Comparison of ENCODE assay signal across 8 cellular contexts in the genomic region with DNA sequence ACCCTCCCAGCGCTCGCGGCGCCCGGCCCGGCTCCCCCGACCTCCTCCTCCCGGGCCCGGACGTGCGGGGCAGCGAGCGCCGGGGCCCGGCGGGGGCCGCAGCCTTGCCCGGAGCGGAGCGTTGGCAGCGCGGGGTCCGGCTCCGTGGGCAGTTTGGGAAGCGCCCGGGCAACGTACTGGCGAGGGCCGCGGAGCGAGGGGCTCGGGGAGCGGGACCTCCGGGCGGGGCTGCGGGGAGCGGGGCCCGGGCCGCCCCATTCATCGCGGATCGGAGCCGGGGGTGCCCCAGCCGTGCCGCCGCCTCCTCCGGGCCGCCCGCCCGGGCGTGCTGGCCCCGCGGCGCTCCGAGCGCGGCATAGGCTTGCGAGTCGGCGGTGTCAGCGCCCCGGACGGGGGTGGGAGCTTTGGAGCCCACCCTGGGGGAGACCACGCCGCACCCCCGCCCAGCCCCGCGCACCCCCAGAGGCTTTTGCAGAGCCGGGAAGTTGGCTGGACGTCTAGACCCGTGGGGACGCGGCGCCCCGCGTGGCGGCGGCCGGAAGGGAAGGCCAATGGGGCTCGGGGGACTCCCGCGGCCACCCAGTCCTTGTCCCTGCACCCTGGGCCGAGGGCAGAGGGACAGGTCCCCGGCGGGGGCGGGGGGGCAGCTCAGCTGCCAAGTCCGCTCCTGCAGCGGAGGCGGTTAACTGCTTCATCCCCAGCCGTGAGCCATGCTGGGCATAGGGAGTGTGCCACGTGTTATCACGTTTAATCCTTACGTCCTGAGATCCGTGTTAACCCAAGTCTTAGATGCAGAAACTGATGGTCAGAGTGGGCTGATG. TPM values are rescaled to one million over a fixed set of nuclear protein-coding genes. Genes with fewer than 3 reads are reported as not detected.
DNase-seq lines count a peak whose midpoint lies in the region; ATAC-seq and TF ChIP-seq lines count a peak whose summit lies in the region.

No MANE protein-coding gene starts in this region.

- TF ChIP-seq CTCF in brain (conservative IDR thresholded peaks at IDR 0.05), result peak; percentile 51 to 70
- TF ChIP-seq CTCF in left lung (IDR thresholded peaks at IDR 0.05), result peak; percentile 24 to 35
- peak; percentile 69 for TF ChIP-seq CTCF in thoracic aorta (IDR thresholded peaks at IDR 0.05)

- intact Hi-C loops in left lung (cut with DNase I), result no loop called here

- peak; percentile 4 for ATAC-seq in left lung
- no peak for ATAC-seq in thoracic aorta (ENCODE audit: insufficient number of reproducible peaks, low FRiP score, low read depth)
- ATAC-seq in HG03045 (IDR thresholded peaks at IDR 0.05; ENCODE audit: unreplicated experiment), result no peak
- no peak for ATAC-seq in GM21786 (IDR thresholded peaks at IDR 0.05; ENCODE audit: unreplicated experiment)

- H3K4me1 ChIP-seq in left lung (peaks cover 0 to 10% of the 10 kb centered on the region in 2 donors), thoracic aorta (ENCODE audit: control insufficient read depth in 1 of 2, low read depth in 2 of 2) (peaks cover 8 to 26% of the 10 kb centered on the region in 2 donors)

- H3K9me3 ChIP-seq in left lung, result no peaks in the 10 kb centered on the region
- H3K9me3 ChIP-seq in thoracic aorta, result no peaks in the 10 kb centered on the region

- no peaks in the 10 kb centered on the region for H3K36me3 Mint-ChIP-seq in brain

- H3K27me3 ChIP-seq in left lung (peaks cover 14 to 84% of the 10 kb centered on the region in 2 donors), thoracic aorta (replicated peaks; ENCODE audit: insufficient read depth) (no peaks in the 10 kb centered on the region)

- H3K36me3 ChIP-seq in left lung (no peaks in the 10 kb centered on the region), thoracic aorta (no peaks in the 10 kb centered on the region)

- H3K4me1 Mint-ChIP-seq in brain, result peaks cover 12% of the 10 kb centered on the region

- peaks cover 32% of the 10 kb centered on the region for H3K27me3 Mint-ChIP-seq in brain

- H3K27ac ChIP-seq in left lung (no peak overlapping the region), thoracic aorta (no peak overlapping the region)

- peak overlapping the region; percentile 26 to 64 (median 57) for H3K4me3 Mint-ChIP-seq in brain

- H3K9me3 Mint-ChIP-seq in brain, result no peaks in the 10 kb centered on the region

- no peak overlapping the region for H3K27ac Mint-ChIP-seq in brain

- H3K4me3 ChIP-seq in left lung, result peak overlapping the region; percentile 15 to 28
- peak overlapping the region; percentile 60 for H3K4me3 ChIP-seq in thoracic aorta

- DNase-seq in activated T-cell treated with anti-CD3 and anti-CD28 coated beads for 48 hours (ENCODE audit: low read depth) (peak; percentile 3), activated T-cell treated with anti-CD3 and anti-CD28 coated beads for 4 hours (no peak), left lung (peak; percentile 38 to 81), thoracic aorta (ENCODE audit: low spot score) (no peak), NCI-H146 treated with DMSO at 0.1 percent for 48 hours (lab: John Stamatoyannopoulos, UW; ENCODE audit: unreplicated experiment) (no peak)

RNA-seq across cellular contexts. Expression of a gene that starts 0.9 kb away (rescaled TPM):
- polyA plus RNA-seq in brain (ENCODE audit: insufficient read depth, low read depth, low replicate concordance), result 0.34 TPM
- total RNA-seq in left lung (1 to 10 TPM; 2.1 to 5.5 TPM), thoracic aorta (10 to 100 TPM in 1 of 2 donors, 1 to 10 TPM in 1; 4.5 to 11.3 TPM)

Comparison
In these comparisons a context has a peak if more than half of its experiments do, and no peak if none do; other contexts are left out.
1. DNase-seq: peak in activated T-cell treated with anti-CD3 and anti-CD28 coated beads for 48 hours (single experiment) and left lung (2 of 2); none in activated T-cell treated with anti-CD3 and anti-CD28 coated beads for 4 hours (single experiment), thoracic aorta (single experiment) and NCI-H146 treated with DMSO at 0.1 percent for 48 hours (single experiment).
2. Peak in every context shown above with its lines, with median percentiles within 50 percentile points of each other: CTCF ChIP-seq.